2 cellular contexts compared by ENCODE assay signal in the genomic region with DNA sequence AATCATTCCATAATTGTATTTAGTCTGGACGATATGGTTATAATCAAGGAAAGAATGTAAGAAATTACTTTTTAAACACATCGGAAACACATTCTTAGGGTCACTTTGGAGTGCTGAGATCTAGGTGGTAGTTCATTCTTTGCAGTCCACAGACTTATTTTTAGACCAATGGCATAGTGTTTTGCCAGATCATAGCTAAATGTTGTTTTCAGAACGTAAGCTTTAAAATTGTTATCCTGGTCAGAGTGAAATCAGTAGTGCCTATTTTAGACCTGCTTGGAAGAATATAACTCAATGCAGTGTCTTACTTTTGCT.
TF ChIP-seq lines count a peak whose summit lies in the region.

No MANE protein-coding gene starts in this region.

TF ChIP-seq in GM12878, 131 proteins besides CTCF, POLR2A, EP300 and RAD21:
- TF ChIP-seq, protein P1, sequence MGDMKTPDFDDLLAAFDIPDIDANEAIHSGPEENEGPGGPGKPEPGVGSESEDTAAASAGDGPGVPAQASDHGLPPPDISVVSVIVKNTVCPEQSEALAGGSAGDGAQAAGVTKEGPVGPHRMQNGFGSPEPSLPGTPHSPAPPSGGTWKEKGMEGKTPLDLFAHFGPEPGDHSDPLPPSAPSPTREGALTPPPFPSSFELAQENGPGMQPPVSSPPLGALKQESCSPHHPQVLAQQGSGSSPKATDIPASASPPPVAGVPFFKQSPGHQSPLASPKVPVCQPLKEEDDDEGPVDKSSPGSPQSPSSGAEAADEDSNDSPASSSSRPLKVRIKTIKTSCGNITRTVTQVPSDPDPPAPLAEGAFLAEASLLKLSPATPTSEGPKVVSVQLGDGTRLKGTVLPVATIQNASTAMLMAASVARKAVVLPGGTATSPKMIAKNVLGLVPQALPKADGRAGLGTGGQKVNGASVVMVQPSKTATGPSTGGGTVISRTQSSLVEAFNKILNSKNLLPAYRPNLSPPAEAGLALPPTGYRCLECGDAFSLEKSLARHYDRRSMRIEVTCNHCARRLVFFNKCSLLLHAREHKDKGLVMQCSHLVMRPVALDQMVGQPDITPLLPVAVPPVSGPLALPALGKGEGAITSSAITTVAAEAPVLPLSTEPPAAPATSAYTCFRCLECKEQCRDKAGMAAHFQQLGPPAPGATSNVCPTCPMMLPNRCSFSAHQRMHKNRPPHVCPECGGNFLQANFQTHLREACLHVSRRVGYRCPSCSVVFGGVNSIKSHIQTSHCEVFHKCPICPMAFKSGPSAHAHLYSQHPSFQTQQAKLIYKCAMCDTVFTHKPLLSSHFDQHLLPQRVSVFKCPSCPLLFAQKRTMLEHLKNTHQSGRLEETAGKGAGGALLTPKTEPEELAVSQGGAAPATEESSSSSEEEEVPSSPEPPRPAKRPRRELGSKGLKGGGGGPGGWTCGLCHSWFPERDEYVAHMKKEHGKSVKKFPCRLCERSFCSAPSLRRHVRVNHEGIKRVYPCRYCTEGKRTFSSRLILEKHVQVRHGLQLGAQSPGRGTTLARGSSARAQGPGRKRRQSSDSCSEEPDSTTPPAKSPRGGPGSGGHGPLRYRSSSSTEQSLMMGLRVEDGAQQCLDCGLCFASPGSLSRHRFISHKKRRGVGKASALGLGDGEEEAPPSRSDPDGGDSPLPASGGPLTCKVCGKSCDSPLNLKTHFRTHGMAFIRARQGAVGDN (IDR thresholded peaks at IDR 0.05) = no peak
- TF ChIP-seq EZH2 (IDR thresholded peaks at IDR 0.05; ENCODE audit: borderline replicate concordance, control insufficient read depth, low read depth, low read length) (no peak), NR2F1 (conservative IDR thresholded peaks at IDR 0.05) (no peak), BMI1 (IDR thresholded peaks at IDR 0.05; ENCODE audit: borderline replicate concordance) (no peak; the same call in 1 of the 2 replicates), SMAD1 (IDR thresholded peaks at IDR 0.05; ENCODE audit: low read depth, partially characterized antibody) (no peak), PML (IDR thresholded peaks at IDR 0.05; ENCODE audit: low read length) (0 out of 2 replicates have a peak, but pooled peaks have one; percentile 6), BCL11A (IDR thresholded peaks at IDR 0.05; ENCODE audit: low read depth, low read length) (no peak)
- TF ChIP-seq, protein P2, sequence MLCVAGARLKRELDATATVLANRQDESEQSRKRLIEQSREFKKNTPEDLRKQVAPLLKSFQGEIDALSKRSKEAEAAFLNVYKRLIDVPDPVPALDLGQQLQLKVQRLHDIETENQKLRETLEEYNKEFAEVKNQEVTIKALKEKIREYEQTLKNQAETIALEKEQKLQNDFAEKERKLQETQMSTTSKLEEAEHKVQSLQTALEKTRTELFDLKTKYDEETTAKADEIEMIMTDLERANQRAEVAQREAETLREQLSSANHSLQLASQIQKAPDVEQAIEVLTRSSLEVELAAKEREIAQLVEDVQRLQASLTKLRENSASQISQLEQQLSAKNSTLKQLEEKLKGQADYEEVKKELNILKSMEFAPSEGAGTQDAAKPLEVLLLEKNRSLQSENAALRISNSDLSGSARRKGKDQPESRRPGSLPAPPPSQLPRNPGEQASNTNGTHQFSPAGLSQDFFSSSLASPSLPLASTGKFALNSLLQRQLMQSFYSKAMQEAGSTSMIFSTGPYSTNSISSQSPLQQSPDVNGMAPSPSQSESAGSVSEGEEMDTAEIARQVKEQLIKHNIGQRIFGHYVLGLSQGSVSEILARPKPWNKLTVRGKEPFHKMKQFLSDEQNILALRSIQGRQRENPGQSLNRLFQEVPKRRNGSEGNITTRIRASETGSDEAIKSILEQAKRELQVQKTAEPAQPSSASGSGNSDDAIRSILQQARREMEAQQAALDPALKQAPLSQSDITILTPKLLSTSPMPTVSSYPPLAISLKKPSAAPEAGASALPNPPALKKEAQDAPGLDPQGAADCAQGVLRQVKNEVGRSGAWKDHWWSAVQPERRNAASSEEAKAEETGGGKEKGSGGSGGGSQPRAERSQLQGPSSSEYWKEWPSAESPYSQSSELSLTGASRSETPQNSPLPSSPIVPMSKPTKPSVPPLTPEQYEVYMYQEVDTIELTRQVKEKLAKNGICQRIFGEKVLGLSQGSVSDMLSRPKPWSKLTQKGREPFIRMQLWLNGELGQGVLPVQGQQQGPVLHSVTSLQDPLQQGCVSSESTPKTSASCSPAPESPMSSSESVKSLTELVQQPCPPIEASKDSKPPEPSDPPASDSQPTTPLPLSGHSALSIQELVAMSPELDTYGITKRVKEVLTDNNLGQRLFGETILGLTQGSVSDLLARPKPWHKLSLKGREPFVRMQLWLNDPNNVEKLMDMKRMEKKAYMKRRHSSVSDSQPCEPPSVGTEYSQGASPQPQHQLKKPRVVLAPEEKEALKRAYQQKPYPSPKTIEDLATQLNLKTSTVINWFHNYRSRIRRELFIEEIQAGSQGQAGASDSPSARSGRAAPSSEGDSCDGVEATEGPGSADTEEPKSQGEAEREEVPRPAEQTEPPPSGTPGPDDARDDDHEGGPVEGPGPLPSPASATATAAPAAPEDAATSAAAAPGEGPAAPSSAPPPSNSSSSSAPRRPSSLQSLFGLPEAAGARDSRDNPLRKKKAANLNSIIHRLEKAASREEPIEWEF (IDR thresholded peaks at IDR 0.05; ENCODE audit: insufficient replicate concordance, low read depth, low read length) = no peak
- TF ChIP-seq, protein P3, sequence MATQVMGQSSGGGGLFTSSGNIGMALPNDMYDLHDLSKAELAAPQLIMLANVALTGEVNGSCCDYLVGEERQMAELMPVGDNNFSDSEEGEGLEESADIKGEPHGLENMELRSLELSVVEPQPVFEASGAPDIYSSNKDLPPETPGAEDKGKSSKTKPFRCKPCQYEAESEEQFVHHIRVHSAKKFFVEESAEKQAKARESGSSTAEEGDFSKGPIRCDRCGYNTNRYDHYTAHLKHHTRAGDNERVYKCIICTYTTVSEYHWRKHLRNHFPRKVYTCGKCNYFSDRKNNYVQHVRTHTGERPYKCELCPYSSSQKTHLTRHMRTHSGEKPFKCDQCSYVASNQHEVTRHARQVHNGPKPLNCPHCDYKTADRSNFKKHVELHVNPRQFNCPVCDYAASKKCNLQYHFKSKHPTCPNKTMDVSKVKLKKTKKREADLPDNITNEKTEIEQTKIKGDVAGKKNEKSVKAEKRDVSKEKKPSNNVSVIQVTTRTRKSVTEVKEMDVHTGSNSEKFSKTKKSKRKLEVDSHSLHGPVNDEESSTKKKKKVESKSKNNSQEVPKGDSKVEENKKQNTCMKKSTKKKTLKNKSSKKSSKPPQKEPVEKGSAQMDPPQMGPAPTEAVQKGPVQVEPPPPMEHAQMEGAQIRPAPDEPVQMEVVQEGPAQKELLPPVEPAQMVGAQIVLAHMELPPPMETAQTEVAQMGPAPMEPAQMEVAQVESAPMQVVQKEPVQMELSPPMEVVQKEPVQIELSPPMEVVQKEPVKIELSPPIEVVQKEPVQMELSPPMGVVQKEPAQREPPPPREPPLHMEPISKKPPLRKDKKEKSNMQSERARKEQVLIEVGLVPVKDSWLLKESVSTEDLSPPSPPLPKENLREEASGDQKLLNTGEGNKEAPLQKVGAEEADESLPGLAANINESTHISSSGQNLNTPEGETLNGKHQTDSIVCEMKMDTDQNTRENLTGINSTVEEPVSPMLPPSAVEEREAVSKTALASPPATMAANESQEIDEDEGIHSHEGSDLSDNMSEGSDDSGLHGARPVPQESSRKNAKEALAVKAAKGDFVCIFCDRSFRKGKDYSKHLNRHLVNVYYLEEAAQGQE (IDR thresholded peaks at IDR 0.05; ENCODE audit: low read depth, low read length) = no peak

TF ChIP-seq in HepG2, 621 proteins besides CTCF, POLR2A, EP300 and RAD21:
- TF ChIP-seq ZNF607 (CRISPR knock-in tag; IDR thresholded peaks at IDR 0.05; ENCODE audit: borderline replicate concordance) (no peak), ZSCAN29 (CRISPR knock-in tag; conservative IDR thresholded peaks at IDR 0.05) (no peak), ZBTB38 (CRISPR knock-in tag; IDR thresholded peaks at IDR 0.05) (no peak), TRIM24 (CRISPR knock-in tag; IDR thresholded peaks at IDR 0.05) (no peak), ZNF496 (CRISPR knock-in tag; IDR thresholded peaks at IDR 0.05; ENCODE audit: insufficient replicate concordance) (no peak), POLR2G (IDR thresholded peaks at IDR 0.05; ENCODE audit: low read depth, low read length) (0 out of 2 replicates have a peak, but pooled peaks have one; percentile 26), ZNF879 (CRISPR knock-in tag; IDR thresholded peaks at IDR 0.05) (no peak), ZNF253 (CRISPR knock-in tag; IDR thresholded peaks at IDR 0.05; ENCODE audit: borderline replicate concordance) (no peak)
